In the genomic region with DNA sequence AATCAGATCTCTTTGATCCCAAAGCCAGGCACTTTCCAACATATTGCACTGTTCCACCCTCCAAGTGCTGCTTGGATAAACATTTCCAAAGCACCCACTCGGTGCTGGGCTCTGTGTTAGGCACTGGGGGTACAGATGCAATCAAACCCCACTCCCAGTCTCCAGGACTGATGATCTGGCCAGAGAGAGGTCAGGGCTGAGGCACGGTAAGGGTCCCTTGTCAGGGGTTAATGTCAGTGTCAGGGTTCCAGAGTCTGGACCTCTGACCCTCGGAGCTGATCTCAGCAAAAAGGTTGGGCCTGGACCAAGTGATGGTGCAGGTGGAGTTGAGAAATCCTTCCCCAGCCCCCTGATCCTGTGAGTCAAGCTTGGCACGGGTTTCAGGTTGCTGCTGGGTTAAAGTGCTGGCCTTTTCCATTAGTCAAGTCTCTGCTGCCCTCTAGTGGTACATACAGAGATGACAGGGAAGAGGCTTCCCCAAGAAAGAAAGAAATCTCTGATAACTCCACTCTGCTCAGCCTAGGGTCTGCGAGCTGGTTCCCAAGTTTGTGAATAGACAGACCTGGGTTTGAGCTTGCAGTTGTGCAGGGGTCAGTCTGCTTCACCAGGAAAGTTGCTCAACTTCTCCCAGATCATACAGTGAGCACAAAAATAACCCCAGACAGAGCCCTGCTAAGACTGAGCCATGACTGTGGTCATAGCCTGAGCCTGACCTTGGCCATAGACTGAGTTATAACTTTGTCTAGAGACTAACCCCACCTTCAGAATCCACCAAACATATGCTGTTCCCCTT, we compare ENCODE assay signal across 9 cellular contexts.
A peak's percentile ranks its signal among the peaks of the same experiment; 100 is the strongest.
DNase-seq lines count a peak whose midpoint lies in the region; ATAC-seq, FAIRE-seq and TF ChIP-seq lines count a peak whose summit lies in the region.
"Had no signal": no experiment of that assay in that cellular context is flagged by ENCODE, and none has a peak within 500 bp of the region (broad histone marks: within the 10 kb centered on the region; RNA-seq: fewer than 3 reads in every experiment).

No MANE protein-coding gene starts in this region.

- ATAC-seq in A549 = peak; percentile 83 to 93
- peak; percentile 72 for ATAC-seq in HG03175 (IDR thresholded peaks at IDR 0.05; ENCODE audit: unreplicated experiment)
- peak; percentile 85 for ATAC-seq in foreskin keratinocyte
- ATAC-seq in omental fat pad (ENCODE audit: low FRiP score) = peak; percentile 64
- ATAC-seq in HG02588 (IDR thresholded peaks at IDR 0.05; ENCODE audit: unreplicated experiment) = no peak

- H3K4me3 ChIP-seq in A549 = no peak overlapping the region
- H3K4me3 ChIP-seq: skin epidermis had no signal

- TF ChIP-seq EP300 in A549 (IDR thresholded peaks at IDR 0.05) = no peak

- TF ChIP-seq CTCF in A549 (IDR thresholded peaks at IDR 0.05) (peak; percentile 63), foreskin keratinocyte (conservative IDR thresholded peaks at IDR 0.05) (peak; percentile 86), omental fat pad (IDR thresholded peaks at IDR 0.05) (peak in 1 of 3 donors; percentile 62)

- H3K27ac ChIP-seq in A549 (no peak overlapping the region), foreskin keratinocyte (no peak overlapping the region)
- H3K27ac ChIP-seq: skin epidermis had no signal

- DNase-seq in A549 (ENCODE audit: low read depth in 1 of 2, low spot score in 1 of 2) (peak; percentile 56 to 57), G401 (ENCODE audit: low spot score) (peak; percentile 68), NCI-H446 treated with DMSO at 0.1 percent for 48 hours (lab: John Stamatoyannopoulos, UW) (peak; percentile 38), activated T-cell treated with anti-CD3 and anti-CD28 coated beads for 4 hours (peak; percentile 25), foreskin keratinocyte (peak; percentile 21 to 54), omental fat pad (ENCODE audit: low spot score) (no peak)

- in situ Hi-C loops in G401 (cut with HindIII; ENCODE audit: low sequenced_read_pairs) = no loop called here

- CTCF ChIA-PET in A549 (lab: Yijun Ruan, JAX) = interaction anchor here (0.6 to 4.2 kb wide), 21 partner anchors 8 to 1671 kb away, joined by 3 to 23 read pairs (median 3); no protein-coding TSS in a partner anchor

- no peaks in the 10 kb centered on the region for H3K27me3 ChIP-seq in foreskin keratinocyte

- POLR2A ChIA-PET in A549 (lab: Yijun Ruan, JAX) = no interaction called here

- WGBS in A549 (ENCODE audit: missing lambda C conversion rate) = 18% methylated on average over 5 of the region's 5 CpGs

- TF ChIP-seq POLR2A in A549 (IDR thresholded peaks at IDR 0.05; ENCODE audit: low read length) = no peak

- peak; percentile 75 to 76 for TF ChIP-seq RAD21 in A549 (conservative IDR thresholded peaks at IDR 0.05 in 1 of 2, IDR thresholded peaks at IDR 0.05 in 1 of 2)

- H3K4me2 ChIP-seq in A549 = no peak overlapping the region

- FAIRE-seq in A549 (lab: Jason Lieb, UNC) = no peak

- no peaks in the 10 kb centered on the region for H3K9me3 ChIP-seq in A549

- H3K4me1 ChIP-seq in A549 (no peaks in the 10 kb centered on the region), foreskin keratinocyte (no peaks in the 10 kb centered on the region)

TF ChIP-seq in A549, 52 proteins besides CTCF, POLR2A, EP300 and RAD21:
- peak; percentile 37; the same call in 1 of the 3 replicates for TF ChIP-seq SMC3 (IDR thresholded peaks at IDR 0.05)
- TF ChIP-seq HOXB5 (CRISPR knock-in tag; IDR thresholded peaks at IDR 0.05) = no peak
- no peak for TF ChIP-seq SREBF2 (IDR thresholded peaks at IDR 0.05)
TF ChIP-seq in A549: peak in this region for 1.
